Comparison of ENCODE assay signal across 8 cellular contexts in the genomic region with DNA sequence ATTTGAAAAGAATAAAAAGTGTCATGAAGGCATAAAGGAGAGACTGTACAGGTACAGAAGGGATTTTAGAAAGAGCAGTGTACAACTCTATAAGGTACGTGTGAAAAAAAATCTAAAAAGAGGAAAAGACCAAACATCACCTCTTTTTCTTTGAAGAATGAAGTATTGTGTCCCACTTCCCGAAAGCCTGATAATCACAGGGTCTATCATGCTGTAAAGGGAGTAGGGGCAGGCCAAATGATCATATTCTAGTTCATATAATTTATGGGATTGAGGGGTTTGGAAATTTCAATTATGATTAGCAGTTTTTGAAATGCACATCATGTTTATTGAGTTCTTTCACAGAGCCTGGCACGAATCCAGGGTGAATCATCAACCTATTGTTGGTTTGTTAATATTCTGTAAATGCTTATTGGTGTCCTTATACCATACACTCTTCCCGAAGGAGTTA. TPM values are rescaled to one million over a fixed set of nuclear protein-coding genes. Genes with fewer than 3 reads are reported as not detected.
DNase-seq lines count a peak whose midpoint lies in the region; ATAC-seq and TF ChIP-seq lines count a peak whose summit lies in the region.

No MANE protein-coding gene starts in this region.

- H3K36me3 Mint-ChIP-seq in activated T-helper 2 cell treated with anti-CD3 and anti-CD28 coated beads, Interferon-gamma antibody, Interleukin-2, Interleukin-4, amounts not matched to agents 10 μg/mL and 5 μg/mL and 100 μg/mL, durations not matched to agents 14 hours and 24 hours and 36 hours (ENCODE audit: low read depth): no peaks in the 10 kb centered on the region
- no peaks in the 10 kb centered on the region for H3K36me3 Mint-ChIP-seq in glutamatergic neuron (ENCODE audit: unreplicated experiment)

- peak overlapping the region; percentile 84 for H3K27ac Mint-ChIP-seq in activated T-helper 2 cell treated with anti-CD3 and anti-CD28 coated beads, Interferon-gamma antibody, Interleukin-2, Interleukin-4, amounts not matched to agents 10 μg/mL and 5 μg/mL and 100 μg/mL, durations not matched to agents 14 hours and 24 hours and 36 hours
- H3K27ac Mint-ChIP-seq in glutamatergic neuron (ENCODE audit: unreplicated experiment): peak overlapping the region; percentile 97

- intact Hi-C loops in activated T-helper 2 cell treated with anti-CD3 and anti-CD28 coated beads, Interferon-gamma antibody, Interleukin-2, Interleukin-4, amounts not matched to agents 10 μg/mL and 5 μg/mL and 100 μg/mL, durations not matched to agents 14 hours and 24 hours and 36 hours (cut with micrococcal nuclease): loop anchor here (5.0 to 10.0 kb wide), 2 partner anchors 56 to 66 kb away; a partner anchor contains a TSS

- H3K27me3 Mint-ChIP-seq in activated T-helper 2 cell treated with anti-CD3 and anti-CD28 coated beads, Interferon-gamma antibody, Interleukin-2, Interleukin-4, amounts not matched to agents 10 μg/mL and 5 μg/mL and 100 μg/mL, durations not matched to agents 14 hours and 24 hours and 36 hours (ENCODE audit: low read depth): peaks cover 15% of the 10 kb centered on the region
- H3K27me3 Mint-ChIP-seq in glutamatergic neuron (ENCODE audit: unreplicated experiment): peaks cover 20% of the 10 kb centered on the region

- peak overlapping the region; percentile 68 for H3K4me3 ChIP-seq in retinal pigment epithelial cell (ENCODE audit: low read length)

- H3K9me3 Mint-ChIP-seq in activated T-helper 2 cell treated with anti-CD3 and anti-CD28 coated beads, Interferon-gamma antibody, Interleukin-2, Interleukin-4, amounts not matched to agents 10 μg/mL and 5 μg/mL and 100 μg/mL, durations not matched to agents 14 hours and 24 hours and 36 hours: no peaks in the 10 kb centered on the region
- H3K9me3 Mint-ChIP-seq in glutamatergic neuron (ENCODE audit: unreplicated experiment): peaks cover 22% of the 10 kb centered on the region

- DNase-seq in DMS 273 (lab: John Stamatoyannopoulos, UW; ENCODE audit: unreplicated experiment): peak; percentile 65
- DNase-seq in DMS 273 treated with DMSO at 0.1 percent for 48 hours (lab: John Stamatoyannopoulos, UW): no peak
- DNase-seq in NAMALWA (ENCODE audit: low spot score): peak; percentile 61
- no peak for DNase-seq in activated T-helper 2 cell treated with anti-CD3 and anti-CD28 coated beads, Interferon-gamma antibody, Interleukin-2, Interleukin-4, amounts not matched to agents 10 μg/mL and 5 μg/mL and 100 μg/mL, durations not matched to agents 14 hours and 24 hours and 36 hours (ENCODE audit: low spot score)
- DNase-seq in glutamatergic neuron: no peak
- no peak for DNase-seq in retinal pigment epithelial cell (ENCODE audit: low read depth)

- TF ChIP-seq CTCF in glutamatergic neuron (IDR thresholded peaks at IDR 0.05; ENCODE audit: partially characterized antibody, unreplicated experiment) (no peak), retinal pigment epithelial cell (conservative IDR thresholded peaks at IDR 0.05; ENCODE audit: low read depth, low read length) (no peak)

- ATAC-seq in GM18520 (IDR thresholded peaks at IDR 0.05; ENCODE audit: unreplicated experiment) (no peak), GM18867 (IDR thresholded peaks at IDR 0.05; ENCODE audit: unreplicated experiment) (no peak)

- peak overlapping the region; percentile 86 for H3K4me3 Mint-ChIP-seq in activated T-helper 2 cell treated with anti-CD3 and anti-CD28 coated beads, Interferon-gamma antibody, Interleukin-2, Interleukin-4, amounts not matched to agents 10 μg/mL and 5 μg/mL and 100 μg/mL, durations not matched to agents 14 hours and 24 hours and 36 hours (ENCODE audit: low read depth)
- H3K4me3 Mint-ChIP-seq in glutamatergic neuron (ENCODE audit: unreplicated experiment): peak overlapping the region; percentile 94

- peaks cover 35% of the 10 kb centered on the region for H3K4me1 Mint-ChIP-seq in activated T-helper 2 cell treated with anti-CD3 and anti-CD28 coated beads, Interferon-gamma antibody, Interleukin-2, Interleukin-4, amounts not matched to agents 10 μg/mL and 5 μg/mL and 100 μg/mL, durations not matched to agents 14 hours and 24 hours and 36 hours (ENCODE audit: low read depth)
- H3K4me1 Mint-ChIP-seq in glutamatergic neuron (ENCODE audit: low read depth, unreplicated experiment): peaks cover 21% of the 10 kb centered on the region

RNA-seq across cellular contexts. Expression of a gene that starts 0.9 kb away (rescaled TPM):
- 139 and 154 TPM in 2 replicates for total RNA-seq in activated T-helper 2 cell treated with anti-CD3 and anti-CD28 coated beads, Interferon-gamma antibody, Interleukin-2, Interleukin-4, amounts not matched to agents 10 μg/mL and 5 μg/mL and 100 μg/mL, durations not matched to agents 14 hours and 24 hours and 36 hours
- total RNA-seq in glutamatergic neuron (ENCODE audit: unreplicated experiment): 252 TPM

Comparison
In these comparisons a context has a peak if more than half of its experiments do, and no peak if none do; other contexts are left out.
1. DNase-seq: peak in DMS 273 (single experiment) and NAMALWA (single experiment); none in DMS 273 treated with DMSO at 0.1 percent for 48 hours (single experiment), activated T-helper 2 cell treated with anti-CD3 and anti-CD28 coated beads, Interferon-gamma antibody, Interleukin-2, Interleukin-4, amounts not matched to agents 10 μg/mL and 5 μg/mL and 100 μg/mL, durations not matched to agents 14 hours and 24 hours and 36 hours (single experiment), glutamatergic neuron (single experiment) and retinal pigment epithelial cell (single experiment).